Comparison of ENCODE assay signal across 8 cellular contexts in the genomic region with DNA sequence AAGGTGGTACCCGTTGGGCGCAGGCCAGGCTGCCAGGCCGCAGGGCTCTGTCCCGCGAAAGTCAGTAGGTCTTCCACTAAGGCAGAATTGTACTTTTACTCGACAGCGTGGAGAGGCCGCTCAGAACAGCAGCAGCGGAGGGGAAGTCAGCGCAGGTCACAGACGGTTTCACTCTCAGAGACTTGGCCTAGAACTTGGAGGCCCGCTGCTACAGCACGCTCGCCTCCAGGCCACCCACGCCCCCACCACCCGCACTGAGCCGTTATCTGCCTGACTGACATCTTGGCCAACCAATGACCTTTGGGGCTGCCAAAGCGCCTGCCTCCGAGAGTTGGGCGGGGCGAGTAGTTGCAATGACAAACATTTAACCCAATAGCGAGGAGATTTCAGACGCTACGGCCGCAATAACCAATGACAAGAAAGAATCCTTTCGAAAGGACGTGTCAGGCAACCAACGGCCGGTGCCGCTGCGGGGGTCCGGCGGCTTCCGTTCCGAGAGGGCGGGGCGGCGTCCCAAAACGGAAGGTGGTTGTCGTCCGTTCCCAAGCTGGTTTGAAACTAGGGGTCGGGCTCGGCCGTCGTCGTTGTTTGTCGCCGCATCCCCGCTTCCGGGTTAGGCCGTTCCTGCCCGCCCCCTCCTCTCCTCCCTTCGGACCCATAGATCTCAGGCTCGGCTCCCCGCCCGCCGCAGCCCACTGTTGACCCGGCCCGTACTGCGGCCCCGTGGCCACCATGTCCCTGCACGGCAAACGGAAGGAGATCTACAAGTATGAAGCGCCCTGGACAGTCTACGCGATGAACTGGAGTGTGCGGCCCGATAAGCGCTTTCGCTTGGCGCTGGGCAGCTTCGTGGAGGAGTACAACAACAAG. TPM values are rescaled to one million over a fixed set of nuclear protein-coding genes. Genes with fewer than 3 reads are reported as not detected.
DNase-seq lines count a peak whose midpoint lies in the region; ATAC-seq and TF ChIP-seq lines count a peak whose summit lies in the region.

A gene with protein sequence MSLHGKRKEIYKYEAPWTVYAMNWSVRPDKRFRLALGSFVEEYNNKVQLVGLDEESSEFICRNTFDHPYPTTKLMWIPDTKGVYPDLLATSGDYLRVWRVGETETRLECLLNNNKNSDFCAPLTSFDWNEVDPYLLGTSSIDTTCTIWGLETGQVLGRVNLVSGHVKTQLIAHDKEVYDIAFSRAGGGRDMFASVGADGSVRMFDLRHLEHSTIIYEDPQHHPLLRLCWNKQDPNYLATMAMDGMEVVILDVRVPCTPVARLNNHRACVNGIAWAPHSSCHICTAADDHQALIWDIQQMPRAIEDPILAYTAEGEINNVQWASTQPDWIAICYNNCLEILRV (plus strand): TSS at position 532 of the 870 bp plus-strand sequence. CDS start 201 bp downstream, at position 733.

- no peaks in the 10 kb centered on the region for H3K27me3 ChIP-seq in BJ (ENCODE audit: control insufficient read depth, insufficient read depth, low read length)

- CTCF ChIA-PET in BJ (lab: Yijun Ruan, JAX) = interaction anchor here (1.5 kb wide), 1 partner anchor 71 kb away, joined by 5 read pairs; no protein-coding TSS in a partner anchor

- POLR2A ChIA-PET in BJ (lab: Charles Lee) = no interaction called here

- intact Hi-C loops in activated CD4-positive, alpha-beta T cell treated with anti-CD3 and anti-CD28 coated beads, Interleukin-2, amount 10 ng/mL, durations not matched to agents 24 days and 14 days (cut with micrococcal nuclease) = loop anchor here (1.0 to 5.0 kb wide), 8 partner anchors 27 to 292 kb away; a partner anchor contains a TSS
- intact Hi-C loops in left colon (cut with DNase I, micrococcal nuclease) = loop anchor here in 1 of 2 donors (5.0 kb wide), 1 partner anchor 73 kb away; a partner anchor contains a TSS

- peak within 1 kb of the TSS; percentile 87 for H3K4me3 Mint-ChIP-seq in activated CD4-positive, alpha-beta T cell treated with anti-CD3 and anti-CD28 coated beads, Interleukin-2, amount 10 ng/mL, durations not matched to agents 24 days and 14 days

- peaks cover 1% of the 10 kb centered on the region; the same call in 1 of the 2 replicates for H3K36me3 ChIP-seq in BJ (ENCODE audit: control insufficient read depth, insufficient read depth, low read length)

- TF ChIP-seq CTCF in BJ (IDR thresholded peaks at IDR 0.05; ENCODE audit: insufficient read depth, low read depth, low read length) (no peak), coronary artery (IDR thresholded peaks at IDR 0.05) (no peak)

- H3K9me3 Mint-ChIP-seq in activated CD4-positive, alpha-beta T cell treated with anti-CD3 and anti-CD28 coated beads, Interleukin-2, amount 10 ng/mL, durations not matched to agents 24 days and 14 days = no peaks in the 10 kb centered on the region

- H3K4me1 Mint-ChIP-seq in activated CD4-positive, alpha-beta T cell treated with anti-CD3 and anti-CD28 coated beads, Interleukin-2, amount 10 ng/mL, durations not matched to agents 24 days and 14 days = peaks cover 35% of the 10 kb centered on the region

- ATAC-seq in GM19324 (IDR thresholded peaks at IDR 0.05; ENCODE audit: low FRiP score, unreplicated experiment) = peak; percentile 95
- ATAC-seq in HG03469 (IDR thresholded peaks at IDR 0.05; ENCODE audit: unreplicated experiment) = peak; percentile 81
- peak; percentile 93 for ATAC-seq in left colon

- H3K4me3 ChIP-seq in BJ (ENCODE audit: low read depth, low read length) (peak within 1 kb of the TSS; percentile 61), coronary artery (peak within 1 kb of the TSS; percentile 96)

- peak within 1 kb of the TSS; percentile 94 to 95 for H3K27ac ChIP-seq in coronary artery

- peak; percentile 97 for DNase-seq in BJ (ENCODE audit: low read depth)
- peak; percentile 99 for DNase-seq in NCI-H526 treated with DMSO at 0.1 percent for 48 hours (lab: John Stamatoyannopoulos, UW)
- DNase-seq in activated CD4-positive, alpha-beta T cell treated with anti-CD3 and anti-CD28 coated beads, Interleukin-2, amount 10 ng/mL, durations not matched to agents 24 days and 14 days = peak; percentile 100
- DNase-seq in coronary artery (ENCODE audit: low spot score) = peak; percentile 100
- DNase-seq in left colon = peak; percentile 99 to 100
- DNase-seq in stimulated activated CD4-positive, alpha-beta T cell treated with anti-CD3 and anti-CD28 coated beads, Interleukin-1b, Interleukin-23, amount 100 ng/mL, for 48 hours = peak; percentile 100

- H3K27me3 Mint-ChIP-seq in activated CD4-positive, alpha-beta T cell treated with anti-CD3 and anti-CD28 coated beads, Interleukin-2, amount 10 ng/mL, durations not matched to agents 24 days and 14 days = no peaks in the 10 kb centered on the region

- H3K36me3 Mint-ChIP-seq in activated CD4-positive, alpha-beta T cell treated with anti-CD3 and anti-CD28 coated beads, Interleukin-2, amount 10 ng/mL, durations not matched to agents 24 days and 14 days (ENCODE audit: low read depth) = peaks cover 24% of the 10 kb centered on the region

- peak within 1 kb of the TSS; percentile 93 for H3K27ac Mint-ChIP-seq in activated CD4-positive, alpha-beta T cell treated with anti-CD3 and anti-CD28 coated beads, Interleukin-2, amount 10 ng/mL, durations not matched to agents 24 days and 14 days

RNA-seq across cellular contexts. Expression of the gene that starts here (rescaled TPM):
- 24.8 and 57.4 TPM in 2 replicates for polyA plus RNA-seq in BJ (2011; rRNA removed)
- polyA minus RNA-seq in BJ (2011; rRNA and poly(A)+ RNA removed) = 53.4 and 71.2 TPM in 2 replicates
- total RNA-seq in activated CD4-positive, alpha-beta T cell treated with anti-CD3 and anti-CD28 coated beads, Interleukin-2, amount 10 ng/mL, durations not matched to agents 24 days and 14 days = 113 and 115 TPM in 2 replicates
- total RNA-seq in left colon = 10 to 100 TPM; 74.0 to 91.2 TPM

Comparison
In these comparisons a context has a peak if more than half of its experiments do, and no peak if none do; other contexts are left out.
1. Peak in every context shown above with its lines: DNase-seq, ATAC-seq, H3K4me3 ChIP-seq and H3K27ac ChIP-seq.